ENCODE assay signal across 8 cellular contexts in the genomic region with DNA sequence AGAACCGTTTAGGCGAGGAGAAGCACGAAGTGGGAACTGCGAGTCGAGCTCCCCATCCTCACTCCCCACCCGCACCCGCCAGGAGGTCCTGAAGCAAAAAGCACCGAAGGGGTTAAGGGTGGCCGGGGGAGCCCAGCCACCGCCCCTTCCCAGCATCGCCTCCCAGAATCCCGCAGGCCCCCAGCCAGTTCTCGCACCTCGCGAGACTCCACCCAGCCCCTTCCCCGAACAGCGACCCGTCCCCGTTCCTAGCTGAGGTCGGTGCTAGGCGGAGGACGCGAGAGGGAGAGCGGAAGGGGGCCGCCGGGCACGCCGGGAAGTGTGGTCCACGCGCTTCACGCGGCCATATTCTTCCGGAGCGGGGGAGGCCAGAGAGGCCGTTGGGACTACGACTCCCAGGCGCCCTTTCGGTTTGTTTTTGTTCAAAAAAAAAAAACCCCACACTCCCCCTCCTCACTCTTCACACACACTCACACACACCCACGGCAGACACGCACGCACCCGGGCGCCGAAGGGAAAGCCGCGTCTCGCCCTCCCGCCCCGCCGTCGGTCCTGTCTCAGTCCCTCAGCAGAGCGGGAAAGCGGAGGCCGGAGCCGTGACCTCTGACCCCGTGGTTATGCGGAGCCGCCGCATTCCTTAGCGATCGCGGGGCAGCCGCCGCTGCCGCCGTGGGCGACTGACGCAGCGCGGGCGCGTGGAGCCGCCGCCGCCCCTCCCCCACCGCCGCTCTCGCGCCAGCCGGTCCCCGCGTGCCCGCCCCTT. TPM values are rescaled to one million over a fixed set of nuclear protein-coding genes. Genes with fewer than 3 reads are reported as not detected.
A peak's percentile ranks its signal among the peaks of the same experiment; 100 is the strongest.
DNase-seq lines count a peak whose midpoint lies in the region; TF ChIP-seq lines count a peak whose summit lies in the region.

A gene (plus strand): TSS at position 463 of the 763 bp plus-strand sequence. CDS start 445 bp downstream, outside the sequence.

- peaks cover 41% of the 10 kb centered on the region for H4K20me1 ChIP-seq in SK-N-SH (ENCODE audit: insufficient read depth)

- H3K4me1 ChIP-seq in SK-N-SH (ENCODE audit: control insufficient read depth in 1 of 2, insufficient read depth in 2 of 2, low read depth in 1 of 2, low read length in 1 of 2) (peaks cover 13 to 26% of the 10 kb centered on the region in 2 experiments; a peak in 3 of 4 replicates), suprapubic skin (peaks cover 46% of the 10 kb centered on the region)

- no peaks in the 10 kb centered on the region for H3K9me2 ChIP-seq in SK-N-SH

- POLR2A ChIA-PET in SK-N-SH (lab: Yijun Ruan, JAX) = interaction anchor here (0.6 to 2.2 kb wide), 6 partner anchors 13 to 140 kb away, joined by 3 to 7 read pairs (median 4); no protein-coding TSS in a partner anchor

- peak within 1 kb of the TSS; percentile 86 to 92 for H3K4me3 ChIP-seq in SK-N-SH (ENCODE audit: low read depth in 2 of 2, low read length in 1 of 2)
- H3K4me3 ChIP-seq in suprapubic skin = peak within 1 kb of the TSS; percentile 96

- peaks cover 25% of the 10 kb centered on the region for H3K36me3 Mint-ChIP-seq in HFFc6 (ENCODE audit: low read depth)

- H2AFZ ChIP-seq in SK-N-SH (ENCODE audit: low read depth) = peak within 1 kb of the TSS; percentile 80

- no peak for TF ChIP-seq RAD21 in SK-N-SH (IDR thresholded peaks at IDR 0.05; ENCODE audit: low read length)

- 1% methylated on average over 24 of the region's 83 CpGs for WGBS in SK-N-SH (ENCODE audit: low lambda C conversion rate)
- under 1% methylated on average over 32 of the region's 83 CpGs for WGBS in suprapubic skin

- peak in 1 of 2 donors; percentile 30 for TF ChIP-seq POLR2A in suprapubic skin (IDR thresholded peaks at IDR 0.05)

- CTCF ChIA-PET in SK-N-SH (lab: Yijun Ruan, JAX) = interaction anchor here (0.9 to 3.3 kb wide), 4 partner anchors 21 to 98 kb away, joined by 3 to 13 read pairs (median 4); no protein-coding TSS in a partner anchor

- H3K27me3 ChIP-seq in SK-N-SH (ENCODE audit: insufficient read depth) (no peaks in the 10 kb centered on the region), suprapubic skin (no peaks in the 10 kb centered on the region)

- H3K79me2 ChIP-seq in SK-N-SH (ENCODE audit: insufficient read depth) = peaks cover 43% of the 10 kb centered on the region

- TF ChIP-seq EP300 in SK-N-SH (IDR thresholded peaks at IDR 0.05; ENCODE audit: borderline replicate concordance in 1 of 2, low read depth in 1 of 2, low read length in 1 of 2) = no peak
- TF ChIP-seq EP300 in suprapubic skin (IDR thresholded peaks at IDR 0.05) = no peak

- H3K4me2 ChIP-seq in SK-N-SH = peak within 1 kb of the TSS; percentile 85

- peaks cover 48% of the 10 kb centered on the region for H3F3A ChIP-seq in SK-N-SH (replicated peaks; ENCODE audit: insufficient read depth)

- no peaks in the 10 kb centered on the region for H3K9me3 ChIP-seq in SK-N-SH
- no peaks in the 10 kb centered on the region for H3K9me3 ChIP-seq in suprapubic skin

- H3K27me3 Mint-ChIP-seq in HFFc6 (ENCODE audit: insufficient read depth) = no peaks in the 10 kb centered on the region; the same call in 1 of the 2 replicates

- DNase-seq in GM04504 (ENCODE audit: low read depth) = peak; percentile 87
- peak; percentile 94 for DNase-seq in HFFc6
- DNase-seq in NCI-H1048 (lab: John Stamatoyannopoulos, UW) = peak; percentile 98
- DNase-seq in SK-N-SH = peak; percentile 97
- DNase-seq in activated naive CD4-positive, alpha-beta T cell treated with anti-CD3 and anti-CD28 coated beads, Interleukin-2, amount 50 U/mL, for 16 hours = peak; percentile 95
- DNase-seq in germinal center (ENCODE audit: low spot score) = peak; percentile 91
- peak; percentile 82 to 99 (median 96) for DNase-seq in nucleus accumbens (lab: John Stamatoyannopoulos, UW)
- peak; percentile 97 for DNase-seq in suprapubic skin (ENCODE audit: low spot score in 2 of 2)

- H3K9me3 Mint-ChIP-seq in HFFc6 = 0 out of 2 replicates have a peak, but pooled peaks cover 6% of the 10 kb centered on the region

- peak within 1 kb of the TSS; percentile 100 for H3K27ac Mint-ChIP-seq in HFFc6

- H3K36me3 ChIP-seq in SK-N-SH (replicated peaks in 1 of 2; ENCODE audit: control insufficient read depth in 1 of 2, insufficient read depth in 2 of 2, low read length in 1 of 2) (peaks cover 0 to 4% of the 10 kb centered on the region in 2 experiments), suprapubic skin (no peaks in the 10 kb centered on the region)

- peak within 1 kb of the TSS; percentile 95 for H3K27ac ChIP-seq in SK-N-SH (ENCODE audit: low read depth in 2 of 2, low read length in 1 of 2)
- peak within 1 kb of the TSS; percentile 99 for H3K27ac ChIP-seq in suprapubic skin

- H3K4me1 Mint-ChIP-seq in HFFc6 (ENCODE audit: low read depth) = peaks cover 74% of the 10 kb centered on the region

- H3K9ac ChIP-seq in SK-N-SH = peak within 1 kb of the TSS; percentile 95

- TF ChIP-seq CTCF in HFFc6 (IDR thresholded peaks at IDR 0.05) = no peak
- TF ChIP-seq CTCF in SK-N-SH (IDR thresholded peaks at IDR 0.05) = no peak
- no peak for TF ChIP-seq CTCF in suprapubic skin (IDR thresholded peaks at IDR 0.05)

- peak within 1 kb of the TSS; percentile 98 for H3K4me3 Mint-ChIP-seq in HFFc6

TF ChIP-seq in SK-N-SH, 30 proteins besides CTCF, POLR2A, EP300 and RAD21 (continues in another document):
- TF ChIP-seq, protein P1, sequence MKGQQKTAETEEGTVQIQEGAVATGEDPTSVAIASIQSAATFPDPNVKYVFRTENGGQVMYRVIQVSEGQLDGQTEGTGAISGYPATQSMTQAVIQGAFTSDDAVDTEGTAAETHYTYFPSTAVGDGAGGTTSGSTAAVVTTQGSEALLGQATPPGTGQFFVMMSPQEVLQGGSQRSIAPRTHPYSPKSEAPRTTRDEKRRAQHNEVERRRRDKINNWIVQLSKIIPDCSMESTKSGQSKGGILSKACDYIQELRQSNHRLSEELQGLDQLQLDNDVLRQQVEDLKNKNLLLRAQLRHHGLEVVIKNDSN (IDR thresholded peaks at IDR 0.05; ENCODE audit: borderline replicate concordance, low read depth) = peak; percentile 40; the same call in 1 of the 2 replicates
- TF ChIP-seq GABPA (IDR thresholded peaks at IDR 0.05; ENCODE audit: low read depth) = peak; percentile 98
- TF ChIP-seq SIN3A (IDR thresholded peaks at IDR 0.05; ENCODE audit: borderline replicate concordance, low read depth, low read length) = peak; percentile 82
- TF ChIP-seq RXRA (IDR thresholded peaks at IDR 0.05; ENCODE audit: borderline replicate concordance, low read depth) = no peak
- TF ChIP-seq MXI1 (IDR thresholded peaks at IDR 0.05; ENCODE audit: low read depth, low read length) = peak; percentile 14; the same call in 1 of the 2 replicates
- TF ChIP-seq MEF2A (IDR thresholded peaks at IDR 0.05; ENCODE audit: borderline replicate concordance, low read depth) = no peak
- TF ChIP-seq TCF12 (IDR thresholded peaks at IDR 0.05) = peak; percentile 29; the same call in 1 of the 2 replicates
- TF ChIP-seq, protein P2, sequence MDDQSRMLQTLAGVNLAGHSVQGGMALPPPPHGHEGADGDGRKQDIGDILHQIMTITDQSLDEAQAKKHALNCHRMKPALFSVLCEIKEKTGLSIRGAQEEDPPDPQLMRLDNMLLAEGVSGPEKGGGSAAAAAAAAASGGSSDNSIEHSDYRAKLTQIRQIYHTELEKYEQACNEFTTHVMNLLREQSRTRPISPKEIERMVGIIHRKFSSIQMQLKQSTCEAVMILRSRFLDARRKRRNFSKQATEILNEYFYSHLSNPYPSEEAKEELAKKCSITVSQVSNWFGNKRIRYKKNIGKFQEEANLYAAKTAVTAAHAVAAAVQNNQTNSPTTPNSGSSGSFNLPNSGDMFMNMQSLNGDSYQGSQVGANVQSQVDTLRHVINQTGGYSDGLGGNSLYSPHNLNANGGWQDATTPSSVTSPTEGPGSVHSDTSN (IDR thresholded peaks at IDR 0.05) = 0 out of 2 replicates have a peak, but pooled peaks have one; percentile 4
- TF ChIP-seq TAF1 (IDR thresholded peaks at IDR 0.05; ENCODE audit: borderline replicate concordance, low read depth, low read length) = peak; percentile 97
- TF ChIP-seq, protein P3, sequence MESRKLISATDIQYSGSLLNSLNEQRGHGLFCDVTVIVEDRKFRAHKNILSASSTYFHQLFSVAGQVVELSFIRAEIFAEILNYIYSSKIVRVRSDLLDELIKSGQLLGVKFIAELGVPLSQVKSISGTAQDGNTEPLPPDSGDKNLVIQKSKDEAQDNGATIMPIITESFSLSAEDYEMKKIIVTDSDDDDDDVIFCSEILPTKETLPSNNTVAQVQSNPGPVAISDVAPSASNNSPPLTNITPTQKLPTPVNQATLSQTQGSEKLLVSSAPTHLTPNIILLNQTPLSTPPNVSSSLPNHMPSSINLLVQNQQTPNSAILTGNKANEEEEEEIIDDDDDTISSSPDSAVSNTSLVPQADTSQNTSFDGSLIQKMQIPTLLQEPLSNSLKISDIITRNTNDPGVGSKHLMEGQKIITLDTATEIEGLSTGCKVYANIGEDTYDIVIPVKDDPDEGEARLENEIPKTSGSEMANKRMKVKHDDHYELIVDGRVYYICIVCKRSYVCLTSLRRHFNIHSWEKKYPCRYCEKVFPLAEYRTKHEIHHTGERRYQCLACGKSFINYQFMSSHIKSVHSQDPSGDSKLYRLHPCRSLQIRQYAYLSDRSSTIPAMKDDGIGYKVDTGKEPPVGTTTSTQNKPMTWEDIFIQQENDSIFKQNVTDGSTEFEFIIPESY (IDR thresholded peaks at IDR 0.05; ENCODE audit: borderline replicate concordance, low read depth) = peak; percentile 99
- peak; percentile 93 for TF ChIP-seq YY1 (IDR thresholded peaks at IDR 0.05; ENCODE audit: low read depth)
- TF ChIP-seq, protein P4, sequence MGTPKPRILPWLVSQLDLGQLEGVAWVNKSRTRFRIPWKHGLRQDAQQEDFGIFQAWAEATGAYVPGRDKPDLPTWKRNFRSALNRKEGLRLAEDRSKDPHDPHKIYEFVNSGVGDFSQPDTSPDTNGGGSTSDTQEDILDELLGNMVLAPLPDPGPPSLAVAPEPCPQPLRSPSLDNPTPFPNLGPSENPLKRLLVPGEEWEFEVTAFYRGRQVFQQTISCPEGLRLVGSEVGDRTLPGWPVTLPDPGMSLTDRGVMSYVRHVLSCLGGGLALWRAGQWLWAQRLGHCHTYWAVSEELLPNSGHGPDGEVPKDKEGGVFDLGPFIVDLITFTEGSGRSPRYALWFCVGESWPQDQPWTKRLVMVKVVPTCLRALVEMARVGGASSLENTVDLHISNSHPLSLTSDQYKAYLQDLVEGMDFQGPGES (IDR thresholded peaks at IDR 0.05; ENCODE audit: low read depth, low read length) = no peak
- no peak; the same call in 1 of the 2 replicates for TF ChIP-seq FOSL2 (IDR thresholded peaks at IDR 0.05; ENCODE audit: borderline replicate concordance, low read depth)

RNA-seq across cellular contexts. Expression of the gene that starts here (rescaled TPM):
- 10 to 100 TPM; 49.0 to 62.4 (median 54.4) TPM for total RNA-seq in HFFc6 (2021; fragmentation: NEBNext Ultra II Directional; extraction: Animal tissue kit (Norgen Biotek cat#: 25700))
- polyA plus RNA-seq in SK-N-SH (2012; rRNA removed) = 36.6 and 44.7 TPM in 2 replicates
- polyA plus RNA-seq in SK-N-SH (2012; cell fraction: cytosol; rRNA removed) = 16.6 and 21.0 TPM in 2 replicates
- polyA plus RNA-seq in SK-N-SH (2012; cell fraction: nucleus; rRNA removed) = 212 and 236 TPM in 2 replicates
- total RNA-seq in suprapubic skin = 100 to 1,000 TPM in 1 of 4 donors, 10 to 100 TPM in 3; 43.2 to 143 (median 71.8) TPM

Comparison
In these comparisons a context has a peak if more than half of its experiments do, and no peak if none do; other contexts are left out.
1. Peak in every context shown above with its lines: DNase-seq, H3K4me3 ChIP-seq and H3K27ac ChIP-seq.